10 cellular contexts compared by ENCODE assay signal in genomic region chr16:75065149-75065807, GRCh38. TPM values are rescaled to one million over a fixed set of nuclear protein-coding genes. Genes with fewer than 3 reads are reported as not detected.
DNase-seq lines count a peak whose midpoint lies in the region; ATAC-seq and TF ChIP-seq lines count a peak whose summit lies in the region.
"Had no signal": no experiment of that assay in that cellular context is flagged by ENCODE, and none has a peak within 500 bp of the region (broad histone marks: within the 10 kb centered on the region; RNA-seq: fewer than 3 reads in every experiment).

No MANE protein-coding gene starts in this region.

- H3K9ac ChIP-seq in GM23248 = no peak overlapping the region

- H3K4me3 ChIP-seq in ascending aorta (no peak overlapping the region), GM23248 (no peak overlapping the region)

- TF ChIP-seq CTCF in WTC11 (IDR thresholded peaks at IDR 0.05) (no peak), ascending aorta (IDR thresholded peaks at IDR 0.05) (no peak)

- POLR2A ChIA-PET in WTC11 (lab: Charles Lee) = no interaction called here

- intact Hi-C loops in ascending aorta (cut with DNase I) = no loop called here

- H3K79me2 ChIP-seq in GM23248 (ENCODE audit: insufficient read depth) = peaks cover 60% of the 10 kb centered on the region

- no peaks in the 10 kb centered on the region for H3K9me3 ChIP-seq in ascending aorta
- H3K9me3 ChIP-seq in GM23248 (ENCODE audit: low read depth) = no peaks in the 10 kb centered on the region

- no peak overlapping the region for H3K4me2 ChIP-seq in GM23248 (ENCODE audit: unreplicated experiment)

- H3K27ac ChIP-seq in epithelial cell of prostate (peak overlapping the region; percentile 32), ascending aorta (no peak overlapping the region), GM23248 (no peak overlapping the region)

- H3K27me3 ChIP-seq in ascending aorta (no peaks in the 10 kb centered on the region), GM23248 (replicated peaks; ENCODE audit: insufficient read depth) (no peaks in the 10 kb centered on the region)

- H4K20me1 ChIP-seq in GM23248 (ENCODE audit: insufficient read depth) = no peaks in the 10 kb centered on the region

- DNase-seq in WTC11 (ENCODE audit: low spot score) (no peak), epithelial cell of prostate (ENCODE audit: low read depth, low spot score) (peak; percentile 12), ascending aorta (ENCODE audit: low spot score in 2 of 2) (no peak), GM23248 (no peak), foreskin melanocyte (no peak)
- DNase-seq in stimulated activated CD8-positive, alpha-beta memory T cell treated with anti-CD3 and anti-CD28 coated beads, Interleukin-2, amount 100 ng/mL, for 1 hour (ENCODE audit: low read depth in 2 of 2) = peak; percentile 21
- DNase-seq: NCI-H2171 had no signal

- H2AFZ ChIP-seq in GM23248 = no peak overlapping the region

- in situ Hi-C loops in GM23248 (cut with MboI) = no loop called here

- H3K36me3 Mint-ChIP-seq in WTC11 = no peaks in the 10 kb centered on the region

- CTCF ChIA-PET in WTC11 (lab: Charles Lee) = interaction anchor here (0.6 to 1.5 kb wide), 2 partner anchors 22 to 46 kb away, joined by 3 to 7 read pairs; no protein-coding TSS in a partner anchor

- no peaks in the 10 kb centered on the region for H3K9me3 Mint-ChIP-seq in WTC11
- H3K9me3 Mint-ChIP-seq: neural crest cell had no signal

- H3K4me1 ChIP-seq in ascending aorta (peaks cover 0 to 6% of the 10 kb centered on the region in 2 donors), GM23248 (ENCODE audit: insufficient read depth) (no peaks in the 10 kb centered on the region)

- no peaks in the 10 kb centered on the region for H3K9me2 ChIP-seq in GM23248 (ENCODE audit: insufficient read depth)

- no peaks in the 10 kb centered on the region for H3K27me3 Mint-ChIP-seq in WTC11 (ENCODE audit: low read depth)

- peaks cover 41% of the 10 kb centered on the region for H3K4me1 Mint-ChIP-seq in WTC11

- H3F3A ChIP-seq in GM23248 (ENCODE audit: insufficient read depth) = no peaks in the 10 kb centered on the region

- 90 to 92% methylated on average over 13 of the region's 13 CpGs for WGBS in GM23248 (ENCODE audit: low coverage in 1 of 2, low lambda C conversion rate in 2 of 2, missing lambda C conversion rate in 2 of 2), 2 experiments

- H3K27ac Mint-ChIP-seq in WTC11 = peak overlapping the region; percentile 86; the same call in 1 of the 2 replicates

- H3K4me3 Mint-ChIP-seq in WTC11 = no peak overlapping the region
- H3K4me3 Mint-ChIP-seq: neural crest cell had no signal

- ATAC-seq in HG02678 (IDR thresholded peaks at IDR 0.05; ENCODE audit: unreplicated experiment) = peak; percentile 50
- peak; percentile 21; the same call in 1 of the 2 replicates for ATAC-seq in WTC11
- ATAC-seq in GM19455 (IDR thresholded peaks at IDR 0.05; ENCODE audit: unreplicated experiment) = no peak

- no peaks in the 10 kb centered on the region for H3K36me3 ChIP-seq in ascending aorta
- H3K36me3 ChIP-seq in GM23248 (ENCODE audit: low read depth) = no peaks in the 10 kb centered on the region

TF ChIP-seq in WTC11, 78 proteins besides CTCF, POLR2A, EP300 and RAD21:
- TF ChIP-seq, protein P1, sequence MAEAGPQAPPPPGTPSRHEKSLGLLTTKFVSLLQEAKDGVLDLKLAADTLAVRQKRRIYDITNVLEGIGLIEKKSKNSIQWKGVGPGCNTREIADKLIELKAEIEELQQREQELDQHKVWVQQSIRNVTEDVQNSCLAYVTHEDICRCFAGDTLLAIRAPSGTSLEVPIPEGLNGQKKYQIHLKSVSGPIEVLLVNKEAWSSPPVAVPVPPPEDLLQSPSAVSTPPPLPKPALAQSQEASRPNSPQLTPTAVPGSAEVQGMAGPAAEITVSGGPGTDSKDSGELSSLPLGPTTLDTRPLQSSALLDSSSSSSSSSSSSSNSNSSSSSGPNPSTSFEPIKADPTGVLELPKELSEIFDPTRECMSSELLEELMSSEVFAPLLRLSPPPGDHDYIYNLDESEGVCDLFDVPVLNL (CRISPR knock-in tag; IDR thresholded peaks at IDR 0.05; ENCODE audit: borderline replicate concordance, low read depth) = no peak
- TF ChIP-seq PRDM15 (CRISPR knock-in tag; IDR thresholded peaks at IDR 0.05) (no peak), MYBL2 (CRISPR knock-in tag; IDR thresholded peaks at IDR 0.05) (no peak), ZNF121 (CRISPR knock-in tag; IDR thresholded peaks at IDR 0.05) (no peak), OVOL2 (CRISPR knock-in tag; IDR thresholded peaks at IDR 0.05; ENCODE audit: borderline replicate concordance) (no peak)
TF ChIP-seq in WTC11: peak in this region for 0.

RNA-seq across cellular contexts. Expression of gene LDHD, which starts 51.3 kb away (rescaled TPM):
- total RNA-seq in WTC11 (2021) = 12.3 to 12.6 TPM (median 12.3 TPM) in 3 replicates
- 7.5 TPM for total RNA-seq in ascending aorta
- total RNA-seq in GM23248 (2014; rRNA removed; shearing (Covaris generic)) = 0.38 and 0.65 TPM in 2 replicates
- polyA plus RNA-seq in GM23248 (2016; fragmentation: Nextera tagmentation; extraction: Ambion mirVana) = 0.81 and 1.1 TPM in 2 replicates

Comparison
In these comparisons a context has a peak if more than half of its experiments do, and no peak if none do; other contexts are left out.
1. DNase-seq: peak in epithelial cell of prostate (single experiment) and stimulated activated CD8-positive, alpha-beta memory T cell treated with anti-CD3 and anti-CD28 coated beads, Interleukin-2, amount 100 ng/mL, for 1 hour (2 of 2); none in WTC11 (single experiment), ascending aorta (0 of 2), GM23248 (single experiment) and foreskin melanocyte (single experiment).